ENCODE assay signal across 11 cellular contexts in the genomic region with DNA sequence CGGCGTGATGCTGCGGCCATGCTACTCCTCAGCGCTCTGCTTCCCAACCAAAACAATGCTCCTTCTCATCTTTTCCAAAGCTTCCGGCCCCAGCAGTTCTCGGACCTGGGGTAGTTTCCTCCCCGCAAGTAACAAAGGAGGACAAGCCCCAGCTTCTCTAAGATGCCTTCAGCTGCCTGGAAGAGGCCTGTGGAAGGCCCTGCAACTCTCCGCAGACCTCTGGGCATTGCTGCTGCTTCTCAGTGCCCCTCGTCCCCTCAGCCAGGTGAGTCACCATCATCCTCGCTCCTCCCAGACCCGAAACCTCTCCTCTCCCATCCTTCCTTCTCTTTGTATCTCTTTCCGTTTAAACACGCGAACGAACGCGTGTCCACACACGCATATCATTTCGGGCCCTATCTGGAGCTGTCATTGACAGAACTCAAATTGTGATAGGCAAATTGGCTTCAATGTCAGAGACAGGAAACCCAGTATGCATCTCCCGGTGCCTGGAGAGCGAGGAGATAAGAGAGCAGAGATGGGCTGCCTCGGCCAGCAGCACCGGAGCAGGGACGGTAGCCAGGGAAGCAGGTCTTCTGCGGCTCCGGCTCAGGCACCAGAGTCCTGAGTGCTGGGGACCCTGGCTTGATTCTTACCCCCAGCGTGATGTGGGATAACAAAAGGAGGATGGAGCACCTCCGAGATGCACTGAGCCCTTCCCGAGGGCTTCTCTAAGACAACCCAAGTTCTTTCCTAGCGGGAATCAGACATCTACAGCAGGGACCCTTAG. TPM values are rescaled to one million over a fixed set of nuclear protein-coding genes. Genes with fewer than 3 reads are reported as not detected.
DNase-seq lines count a peak whose midpoint lies in the region; TF ChIP-seq lines count a peak whose summit lies in the region.
"Had no signal": no experiment of that assay in that cellular context is flagged by ENCODE, and none has a peak within 500 bp of the region (broad histone marks: within the 10 kb centered on the region; RNA-seq: fewer than 3 reads in every experiment).

No MANE protein-coding gene starts in this region.

- H3K9ac ChIP-seq in adipocyte (ENCODE audit: low read length): peak overlapping the region; percentile 59

- peak overlapping the region; percentile 74 to 98 (median 80) for H3K27ac ChIP-seq in sigmoid colon

- peak overlapping the region; percentile 52 for H3K4me3 ChIP-seq in AG10803 (ENCODE audit: low read length)
- H3K4me3 ChIP-seq in adipocyte (ENCODE audit: low read length): peak overlapping the region; percentile 71
- H3K4me3 ChIP-seq in sigmoid colon: peak overlapping the region in 3 of 4 donors; percentile 10 to 24 (median 16)

- no peak for TF ChIP-seq POLR2A in sigmoid colon (IDR thresholded peaks at IDR 0.05)

- intact Hi-C loops in sigmoid colon (cut with DNase I): loop anchor here (5.0 kb wide), 1 partner anchor 75 kb away; no protein-coding TSS in a partner anchor

- 90% methylated on average over 30 of the region's 30 CpGs for WGBS in sigmoid colon, 2 donors

- no peak for DNase-seq in AG10803 (ENCODE audit: low read depth)
- DNase-seq in adipocyte (ENCODE audit: low read depth): no peak
- peak; percentile 46 for DNase-seq in islet precursor cell
- DNase-seq in sigmoid colon: no peak
- DNase-seq in hepatic stellate cell (ENCODE audit: low spot score): no peak
- no peak for DNase-seq in NCI-H146 treated with DMSO at 0.1 percent for 48 hours (lab: John Stamatoyannopoulos, UW; ENCODE audit: unreplicated experiment)
- DNase-seq in DMS153 (lab: John Stamatoyannopoulos, UW): no peak
- no peak for DNase-seq in effector CD4-positive, alpha-beta T cell
- DNase-seq: activated T-cell treated with anti-CD3 and anti-CD28 coated beads for 4 hours; effector memory CD4-positive, alpha-beta T cell; kidney glomerular epithelial cell had no signal

- no peak for TF ChIP-seq EP300 in sigmoid colon (IDR thresholded peaks at IDR 0.05)

- H3K9me3 ChIP-seq in adipocyte (ENCODE audit: control insufficient read depth, low read length): no peaks in the 10 kb centered on the region
- H3K9me3 ChIP-seq in sigmoid colon: no peaks in the 10 kb centered on the region

- no peak for TF ChIP-seq CTCF in AG10803 (conservative IDR thresholded peaks at IDR 0.05; ENCODE audit: low read length)
- TF ChIP-seq CTCF in sigmoid colon (IDR thresholded peaks at IDR 0.05): no peak

- H3K36me3 ChIP-seq in adipocyte (ENCODE audit: control insufficient read depth, insufficient read depth, low read length, severe bottlenecking): no peaks in the 10 kb centered on the region
- H3K36me3 ChIP-seq in sigmoid colon: no peaks in the 10 kb centered on the region

- H3K27me3 ChIP-seq in adipocyte (replicated peaks; ENCODE audit: control insufficient read depth, insufficient read depth, low read length): no peaks in the 10 kb centered on the region
- no peaks in the 10 kb centered on the region for H3K27me3 ChIP-seq in sigmoid colon

- H3K4me1 ChIP-seq in adipocyte (ENCODE audit: control insufficient read depth, insufficient read depth, low read length): peaks cover 10% of the 10 kb centered on the region
- peaks cover 0 to 55% (median 52%) of the 10 kb centered on the region in 4 donors for H3K4me1 ChIP-seq in sigmoid colon

RNA-seq across cellular contexts. Expression of gene JAM3, which starts 22.0 kb away (rescaled TPM):
- 100 to 1,000 TPM in 1 of 4 donors, 10 to 100 TPM in 3; 69.4 to 125 (median 82.0) TPM for total RNA-seq in sigmoid colon
- 1 to 10 TPM in 2 of 3 donors, under 1 TPM in 1; 0.69 to 7.5 (median 3.0) TPM for polyA plus RNA-seq in sigmoid colon

Comparison
In these comparisons a context has a peak if more than half of its experiments do, and no peak if none do; other contexts are left out.
1. H3K4me3 ChIP-seq: peak in every context shown above with its lines; median percentile 71 in adipocyte; 52 in AG10803; 16 in sigmoid colon.